ENCODE assay signal across 8 cellular contexts in genomic region chr15:101615986-101616848, GRCh38. TPM values are rescaled to one million over a fixed set of nuclear protein-coding genes. Genes with fewer than 3 reads are reported as not detected.
DNase-seq lines count a peak whose midpoint lies in the region; ATAC-seq and TF ChIP-seq lines count a peak whose summit lies in the region.

No MANE protein-coding gene starts in this region.

- peak; percentile 63 for DNase-seq in DMS53 (lab: John Stamatoyannopoulos, UW)
- no peak for DNase-seq in DMS53 treated with DMSO at 0.1 percent for 48 hours (lab: John Stamatoyannopoulos, UW; ENCODE audit: unreplicated experiment)
- peak; percentile 77 for DNase-seq in WTC11 (ENCODE audit: low spot score)
- peak; percentile 76 to 78 for DNase-seq in thyroid gland
- no peak for DNase-seq in activated T-cell treated with anti-CD3 and anti-CD28 coated beads, Interleukin-2, amount 50 U/mL, for 4 hours
- DNase-seq in OCI-M1 (lab: John Stamatoyannopoulos, UW) = no peak

- H3K4me1 Mint-ChIP-seq in WTC11 = peaks cover 28% of the 10 kb centered on the region
- H3K4me1 Mint-ChIP-seq in activated T-cell treated with anti-CD3 and anti-CD28 coated beads, Interleukin-2, amount 50 U/mL, for 4 hours (ENCODE audit: low read depth) = peaks cover 2% of the 10 kb centered on the region

- H3K4me3 ChIP-seq in iPS-15b (ENCODE audit: low read depth, low read length) = peak overlapping the region; percentile 41
- H3K4me3 ChIP-seq in thyroid gland (replicated peaks in 1 of 3) = no peak overlapping the region

- H3K36me3 ChIP-seq in iPS-15b (ENCODE audit: control insufficient read depth, insufficient read depth, low read length) (no peaks in the 10 kb centered on the region), thyroid gland (no peaks in the 10 kb centered on the region)

- H3K9me3 ChIP-seq in iPS-15b (ENCODE audit: control insufficient read depth, insufficient read depth, low read length) (no peaks in the 10 kb centered on the region), thyroid gland (no peaks in the 10 kb centered on the region)

- no peak overlapping the region for H3K9ac ChIP-seq in iPS-15b (ENCODE audit: low read depth, low read length)

- H3K4me3 Mint-ChIP-seq in WTC11 = peak overlapping the region; percentile 51
- no peak overlapping the region for H3K4me3 Mint-ChIP-seq in activated T-cell treated with anti-CD3 and anti-CD28 coated beads, Interleukin-2, amount 50 U/mL, for 4 hours

- H3K4me1 ChIP-seq in iPS-15b (ENCODE audit: control insufficient read depth, insufficient read depth, low read length) (peaks cover 7% of the 10 kb centered on the region), thyroid gland (peaks cover 14 to 20% of the 10 kb centered on the region in 2 donors)

- H3K27ac Mint-ChIP-seq in WTC11 = no peak overlapping the region

- peaks cover 14% of the 10 kb centered on the region for H3K27me3 Mint-ChIP-seq in WTC11 (ENCODE audit: low read depth)
- H3K27me3 Mint-ChIP-seq in activated T-cell treated with anti-CD3 and anti-CD28 coated beads, Interleukin-2, amount 50 U/mL, for 4 hours (ENCODE audit: low read depth) = no peaks in the 10 kb centered on the region

- H3K27me3 ChIP-seq in iPS-15b (ENCODE audit: control insufficient read depth, insufficient read depth, low read length) (peaks cover 6% of the 10 kb centered on the region), thyroid gland (no peaks in the 10 kb centered on the region)

- ATAC-seq in WTC11 = peak; percentile 86
- no peak for ATAC-seq in activated T-cell treated with anti-CD3 and anti-CD28 coated beads, Interleukin-2, amount 50 U/mL, for 4 hours
- no peak for ATAC-seq in GM21526 (IDR thresholded peaks at IDR 0.05; ENCODE audit: low FRiP score, unreplicated experiment)

- CTCF ChIA-PET in WTC11 (lab: Charles Lee) = interaction anchor here (0.8 to 1.6 kb wide), 5 partner anchors 22 to 327 kb away, joined by 3 to 5 read pairs (median 3); no protein-coding TSS in a partner anchor

- H3K27ac ChIP-seq in thyroid gland = no peak overlapping the region

- H3K9me3 Mint-ChIP-seq in WTC11 = no peaks in the 10 kb centered on the region
- H3K9me3 Mint-ChIP-seq in activated T-cell treated with anti-CD3 and anti-CD28 coated beads, Interleukin-2, amount 50 U/mL, for 4 hours = no peaks in the 10 kb centered on the region

- no peak for TF ChIP-seq CTCF in WTC11 (IDR thresholded peaks at IDR 0.05)
- TF ChIP-seq CTCF in thyroid gland (IDR thresholded peaks at IDR 0.05) = no peak

- 28 to 41% methylated on average over 19 to 25 of the region's 25 CpGs for WGBS in thyroid gland, 2 donors

- POLR2A ChIA-PET in WTC11 (lab: Charles Lee) = interaction anchor here (1.0 kb wide), 1 partner anchor 64 kb away, joined by 4 read pairs; no protein-coding TSS in a partner anchor

- intact Hi-C loops in thyroid gland (cut with DNase I) = no loop called here

- no peaks in the 10 kb centered on the region for H3K36me3 Mint-ChIP-seq in WTC11
- H3K36me3 Mint-ChIP-seq in activated T-cell treated with anti-CD3 and anti-CD28 coated beads, Interleukin-2, amount 50 U/mL, for 4 hours (ENCODE audit: insufficient read depth) = peaks cover 19% of the 10 kb centered on the region

- TF ChIP-seq POLR2A in thyroid gland (IDR thresholded peaks at IDR 0.05) = no peak

TF ChIP-seq in WTC11, 78 proteins besides CTCF, POLR2A, EP300 and RAD21 (continues in another document):
- TF ChIP-seq E2F1 (CRISPR knock-in tag; IDR thresholded peaks at IDR 0.05) (peak; percentile 76; the same call in 1 of the 2 replicates), NR2C2 (CRISPR knock-in tag; IDR thresholded peaks at IDR 0.05) (0 out of 2 replicates have a peak, but pooled peaks have one; percentile 18), SP1 (CRISPR knock-in tag; conservative IDR thresholded peaks at IDR 0.05) (peak; percentile 83), ZNF671 (CRISPR knock-in tag; IDR thresholded peaks at IDR 0.05) (no peak), ZBTB43 (CRISPR knock-in tag; IDR thresholded peaks at IDR 0.05) (peak; percentile 71; the same call in 1 of the 2 replicates), CBFB (CRISPR knock-in tag; IDR thresholded peaks at IDR 0.05; ENCODE audit: low read depth) (no peak), FOXP1 (CRISPR knock-in tag; IDR thresholded peaks at IDR 0.05; ENCODE audit: borderline replicate concordance) (peak; percentile 78; the same call in 1 of the 2 replicates), ETV6 (CRISPR knock-in tag; IDR thresholded peaks at IDR 0.05) (0 out of 2 replicates have a peak, but pooled peaks have one; percentile 23), CDX4 (CRISPR knock-in tag; IDR thresholded peaks at IDR 0.05; ENCODE audit: borderline replicate concordance) (no peak), MLX (CRISPR knock-in tag; IDR thresholded peaks at IDR 0.05) (no peak), USF1 (CRISPR knock-in tag; IDR thresholded peaks at IDR 0.05) (peak; percentile 53; the same call in 1 of the 2 replicates), JAZF1 (CRISPR knock-in tag; IDR thresholded peaks at IDR 0.05) (no peak), TP53 (CRISPR knock-in tag; IDR thresholded peaks at IDR 0.05) (no peak), TEAD1 (CRISPR knock-in tag; IDR thresholded peaks at IDR 0.05) (peak; percentile 35; the same call in 1 of the 2 replicates), ZNF512 (CRISPR knock-in tag; IDR thresholded peaks at IDR 0.05; ENCODE audit: borderline replicate concordance) (no peak), FOXP4 (CRISPR knock-in tag; IDR thresholded peaks at IDR 0.05) (peak; percentile 49)

RNA-seq across cellular contexts. Expression of gene TM2D3, which starts 36.0 kb away (rescaled TPM):
- total RNA-seq in WTC11 (2021) (22.4 to 23.5 TPM (median 23.1 TPM) in 3 replicates), thyroid gland (10 to 100 TPM; 54.8 to 92.5 (median 71.5) TPM)
- total RNA-seq in activated T-cell treated with anti-CD3 and anti-CD28 coated beads, Interleukin-2, amount 50 U/mL, for 4 hours = 10 to 100 TPM; 75.5 to 89.8 (median 81.7) TPM

Comparison
In these comparisons a context has a peak if more than half of its experiments do, and no peak if none do; other contexts are left out.
1. DNase-seq: peak in DMS53 (single experiment), WTC11 (single experiment) and thyroid gland (2 of 2); none in DMS53 treated with DMSO at 0.1 percent for 48 hours (single experiment), activated T-cell treated with anti-CD3 and anti-CD28 coated beads, Interleukin-2, amount 50 U/mL, for 4 hours (single experiment) and OCI-M1 (single experiment).